In the genomic region with DNA sequence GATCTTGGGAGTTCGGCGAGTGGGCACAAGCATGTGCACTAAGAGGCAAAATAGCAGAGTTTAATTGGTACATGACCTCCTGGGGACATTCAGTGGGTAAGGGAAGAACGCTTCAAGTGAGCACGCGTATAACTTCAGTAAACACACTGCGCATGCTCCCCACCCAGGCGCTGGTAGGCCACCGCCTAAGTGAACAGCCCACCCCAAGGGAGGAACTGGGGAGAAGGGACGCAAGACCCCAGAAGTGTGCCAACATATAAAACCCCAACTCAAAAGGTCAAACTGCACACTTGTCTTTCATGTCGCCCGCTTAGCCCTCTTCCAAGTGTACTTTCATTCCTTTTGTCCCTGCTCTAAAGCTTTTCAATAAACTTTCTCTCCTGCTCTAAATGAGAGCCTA, we compare ENCODE assay signal across 10 cellular contexts. TPM values are rescaled to one million over a fixed set of nuclear protein-coding genes. Genes with fewer than 3 reads are reported as not detected.
DNase-seq lines count a peak whose midpoint lies in the region; ATAC-seq, FAIRE-seq and TF ChIP-seq lines count a peak whose summit lies in the region.
"Had no signal": no experiment of that assay in that cellular context is flagged by ENCODE, and none has a peak within 500 bp of the region (broad histone marks: within the 10 kb centered on the region; RNA-seq: fewer than 3 reads in every experiment).

No MANE protein-coding gene starts in this region.

- no peak overlapping the region for H3K27ac ChIP-seq in GM23248
- H3K27ac ChIP-seq in tibial artery: no peak overlapping the region

- FAIRE-seq in GM12891 (lab: Jason Lieb, UNC): no peak

- no peak for TF ChIP-seq POLR2A in GM12891 (IDR thresholded peaks at IDR 0.05; ENCODE audit: low read depth, low read length)

- ATAC-seq in left cardiac atrium: peak in 1 of 2 donors; percentile 77

- H3F3A ChIP-seq in GM23248 (ENCODE audit: insufficient read depth): no peaks in the 10 kb centered on the region

- H3K9me2 ChIP-seq in GM23248 (ENCODE audit: insufficient read depth): no peaks in the 10 kb centered on the region

- in situ Hi-C loops in GM23248 (cut with MboI): no loop called here

- no peak overlapping the region for H3K9ac ChIP-seq in GM23248

- TF ChIP-seq CTCF in tibial artery (IDR thresholded peaks at IDR 0.05): no peak
- TF ChIP-seq CTCF in GM20000 (IDR thresholded peaks at IDR 0.05; ENCODE audit: extremely low read depth, missing control alignments): no peak

- H3K4me2 ChIP-seq in GM23248 (ENCODE audit: unreplicated experiment): peak overlapping the region; percentile 80

- WGBS in GM23248 (ENCODE audit: low coverage in 1 of 2, low lambda C conversion rate in 2 of 2, missing lambda C conversion rate in 2 of 2), 2 experiments: 42 to 44% methylated on average over 11 of the region's 11 CpGs

- H3K9me3 ChIP-seq in GM23248 (ENCODE audit: low read depth) (no peaks in the 10 kb centered on the region), tibial artery (no peaks in the 10 kb centered on the region)

- H3K4me3 ChIP-seq in GM23248 (peak overlapping the region; percentile 59; the same call in 1 of the 2 replicates), tibial artery (no peak overlapping the region)

- H3K36me3 ChIP-seq in GM23248 (ENCODE audit: low read depth): no peaks in the 10 kb centered on the region
- H3K36me3 ChIP-seq in tibial artery: no peaks in the 10 kb centered on the region

- intact Hi-C loops in left cardiac atrium (cut with DNase I) (no loop called here), tibial artery (cut with DNase I; ENCODE audit: low total_unique reads) (no loop called here)

- no peaks in the 10 kb centered on the region for H4K20me1 ChIP-seq in GM23248 (ENCODE audit: insufficient read depth)

- H3K4me1 ChIP-seq in GM23248 (ENCODE audit: insufficient read depth): no peaks in the 10 kb centered on the region
- no peaks in the 10 kb centered on the region for H3K4me1 ChIP-seq in tibial artery

- no peaks in the 10 kb centered on the region for H3K79me2 ChIP-seq in GM23248 (ENCODE audit: insufficient read depth)

- no peaks in the 10 kb centered on the region for H3K27me3 ChIP-seq in GM23248 (replicated peaks; ENCODE audit: insufficient read depth)
- no peaks in the 10 kb centered on the region for H3K27me3 ChIP-seq in tibial artery

- H2AFZ ChIP-seq in GM23248: peak overlapping the region; percentile 79

- DNase-seq in GM23248 (peak; percentile 53), left cardiac atrium (peak; percentile 73), tibial artery (no peak), GM12891 (ENCODE audit: insufficient read length, low spot score) (no peak), NCI-H1694 (lab: John Stamatoyannopoulos, UW) (no peak), GM20000 (ENCODE audit: low spot score) (no peak)
- DNase-seq in activated T-cell treated with anti-CD3 and anti-CD28 coated beads, Interleukin-2, amount 50 U/mL, for 48 hours: peak; percentile 35 to 47
- DNase-seq in stimulated activated CD4-positive, alpha-beta T cell treated with anti-CD3 and anti-CD28 coated beads, Interleukin-15, amount 100 ng/mL, for 24 hours: peak; percentile 53
- DNase-seq: NCI-H82 had no signal

TF ChIP-seq in GM12891, 5 proteins besides CTCF, POLR2A, EP300 and RAD21:
- no peak for TF ChIP-seq TAF1 (IDR thresholded peaks at IDR 0.05; ENCODE audit: low read depth, low read length)
- no peak for TF ChIP-seq SPI1 (IDR thresholded peaks at IDR 0.05; ENCODE audit: low read depth, low read length)

RNA-seq across cellular contexts. Expression of a gene that starts 10.5 kb away (rescaled TPM):
- 0.32 TPM in 1 of 2 replicates, not detected in the other for total RNA-seq in GM23248 (2014; rRNA removed; shearing (Covaris generic))
- not detected in 2 replicates for polyA plus RNA-seq in GM23248 (2016; fragmentation: Nextera tagmentation; extraction: Ambion mirVana)
- under 1 TPM; 0.21 to 0.27 TPM for total RNA-seq in left cardiac atrium
- 0.04 TPM for polyA plus RNA-seq in GM12891 (2012; ENCODE audit: low read depth, missing spikeins)

RNA-seq across cellular contexts. Expression of a gene that starts 12.4 kb away (rescaled TPM):
- not detected in 2 replicates for total RNA-seq in GM23248 (2014; rRNA removed; shearing (Covaris generic))
- polyA plus RNA-seq in GM23248 (2016; fragmentation: Nextera tagmentation; extraction: Ambion mirVana): 0.24 and 0.25 TPM in 2 replicates
- not detected for total RNA-seq in left cardiac atrium
- polyA plus RNA-seq in GM12891 (2012; ENCODE audit: low read depth, missing spikeins): 0.17 TPM
- total RNA-seq: activated CD8-positive, alpha-beta memory T cell treated with anti-CD3 and anti-CD28 coated beads for 36 hours had no signal

RNA-seq across cellular contexts. Expression of a gene that starts 36.2 kb away (rescaled TPM):
- 0.22 TPM in 1 of 2 replicates, not detected in the other for total RNA-seq in GM23248 (2014; rRNA removed; shearing (Covaris generic))
- polyA plus RNA-seq in GM23248 (2016; fragmentation: Nextera tagmentation; extraction: Ambion mirVana): 2.7 and 3.1 TPM in 2 replicates
- 1 to 10 TPM; 1.6 to 3.2 TPM for total RNA-seq in left cardiac atrium
- 0.17 TPM for polyA plus RNA-seq in GM12891 (2012; ENCODE audit: low read depth, missing spikeins)

RNA-seq across cellular contexts. Expression of a gene that starts 37.4 kb away (rescaled TPM):
- total RNA-seq in GM23248 (2014; rRNA removed; shearing (Covaris generic)): 1.1 and 1.6 TPM in 2 replicates
- polyA plus RNA-seq in GM23248 (2016; fragmentation: Nextera tagmentation; extraction: Ambion mirVana): 2.7 and 3.5 TPM in 2 replicates
- 1 to 10 TPM; 7.1 to 7.7 TPM for total RNA-seq in left cardiac atrium
- polyA plus RNA-seq in GM12891 (2012; ENCODE audit: low read depth, missing spikeins): 9.8 TPM

RNA-seq across cellular contexts. Expression of a gene that starts 46.2 kb away (rescaled TPM):
- total RNA-seq in GM23248 (2014; rRNA removed; shearing (Covaris generic)): 5.9 and 6.7 TPM in 2 replicates
- 3.3 and 3.7 TPM in 2 replicates for polyA plus RNA-seq in GM23248 (2016; fragmentation: Nextera tagmentation; extraction: Ambion mirVana)
- 10 to 100 TPM in 1 of 2 donors, 1 to 10 TPM in 1; 2.0 to 15.1 TPM for total RNA-seq in left cardiac atrium
- 6.5 TPM for polyA plus RNA-seq in GM12891 (2012; ENCODE audit: low read depth, missing spikeins)

Comparison
In these comparisons a context has a peak if more than half of its experiments do, and no peak if none do; other contexts are left out.
1. DNase-seq: peak in GM23248 (single experiment), activated T-cell treated with anti-CD3 and anti-CD28 coated beads, Interleukin-2, amount 50 U/mL, for 48 hours (2 of 2), left cardiac atrium (single experiment) and stimulated activated CD4-positive, alpha-beta T cell treated with anti-CD3 and anti-CD28 coated beads, Interleukin-15, amount 100 ng/mL, for 24 hours (single experiment); none in tibial artery (0 of 2), GM12891 (single experiment), NCI-H1694 (single experiment) and GM20000 (single experiment).